15 cellular contexts compared by ENCODE assay signal in genomic region chrX:152902502-152902820, GRCh38. TPM values are rescaled to one million over a fixed set of nuclear protein-coding genes. Genes with fewer than 3 reads are reported as not detected.
DNase-seq lines count a peak whose midpoint lies in the region; ATAC-seq and TF ChIP-seq lines count a peak whose summit lies in the region.
"Had no signal": no experiment of that assay in that cellular context is flagged by ENCODE, and none has a peak within 500 bp of the region (broad histone marks: within the 10 kb centered on the region; RNA-seq: fewer than 3 reads in every experiment).

No MANE protein-coding gene starts in this region.

- H3K4me1 Mint-ChIP-seq in nephron (peaks cover 15% of the 10 kb centered on the region), type B pancreatic cell (ENCODE audit: unreplicated experiment) (peaks cover 5% of the 10 kb centered on the region)
- H3K4me1 Mint-ChIP-seq: B cell had no signal

- H3K9me3 Mint-ChIP-seq in nephron: peaks cover 8% of the 10 kb centered on the region
- no peaks in the 10 kb centered on the region for H3K9me3 Mint-ChIP-seq in type B pancreatic cell
- H3K9me3 Mint-ChIP-seq: CD4-positive, alpha-beta T cell had no signal

- no peaks in the 10 kb centered on the region for H3K27me3 Mint-ChIP-seq in nephron (ENCODE audit: low read depth)
- no peaks in the 10 kb centered on the region for H3K27me3 Mint-ChIP-seq in type B pancreatic cell

- peak overlapping the region; percentile 32 to 68 (median 45) for H3K27ac Mint-ChIP-seq in nephron
- H3K27ac Mint-ChIP-seq in type B pancreatic cell: no peak overlapping the region
- H3K27ac Mint-ChIP-seq: B cell; CD4-positive, alpha-beta T cell had no signal

- H3K4me3 Mint-ChIP-seq in nephron (no peak overlapping the region), type B pancreatic cell (peak overlapping the region; percentile 37)
- H3K4me3 Mint-ChIP-seq: B cell; CD4-positive, alpha-beta T cell had no signal

- TF ChIP-seq CTCF in nephron (IDR thresholded peaks at IDR 0.05; ENCODE audit: unreplicated experiment in 3 of 3) (no peak), type B pancreatic cell (conservative IDR thresholded peaks at IDR 0.05) (no peak)

- DNase-seq in amniotic epithelial cell (ENCODE audit: low read depth) (peak; percentile 36), ecto neural progenitor cell (ENCODE audit: low spot score) (peak; percentile 26), type B pancreatic cell (ENCODE audit: extremely low spot score, unreplicated experiment) (no peak), NCI-H748 treated with DMSO at 0.1 percent for 48 hours (lab: John Stamatoyannopoulos, UW) (no peak)
- DNase-seq: C1 segment of cervical spinal cord; Calu3; CD4-positive, alpha-beta T cell; DMS 273 treated with DMSO at 0.1 percent for 48 hours; DMS79 had no signal

- ATAC-seq in GM18867 (IDR thresholded peaks at IDR 0.05; ENCODE audit: unreplicated experiment): no peak
- no peak for ATAC-seq in HG03097 (IDR thresholded peaks at IDR 0.05; ENCODE audit: low FRiP score, unreplicated experiment)
- ATAC-seq: GM12878 had no signal

- H3K36me3 Mint-ChIP-seq in nephron (ENCODE audit: low read depth) (no peaks in the 10 kb centered on the region), type B pancreatic cell (no peaks in the 10 kb centered on the region)

RNA-seq across cellular contexts. Expression of gene ZNF185, which starts 4.6 kb away (rescaled TPM):
- total RNA-seq in type B pancreatic cell (ENCODE audit: low replicate concordance): 45.4 and 99.1 TPM in 2 replicates
- total RNA-seq: G401 had no signal

Comparison
In these comparisons a context has a peak if more than half of its experiments do, and no peak if none do; other contexts are left out.
1. DNase-seq: peak in amniotic epithelial cell (single experiment) and ecto neural progenitor cell (single experiment); none in type B pancreatic cell (single experiment) and NCI-H748 treated with DMSO at 0.1 percent for 48 hours (single experiment).